ENCODE assay signal across 10 cellular contexts in the genomic region with DNA sequence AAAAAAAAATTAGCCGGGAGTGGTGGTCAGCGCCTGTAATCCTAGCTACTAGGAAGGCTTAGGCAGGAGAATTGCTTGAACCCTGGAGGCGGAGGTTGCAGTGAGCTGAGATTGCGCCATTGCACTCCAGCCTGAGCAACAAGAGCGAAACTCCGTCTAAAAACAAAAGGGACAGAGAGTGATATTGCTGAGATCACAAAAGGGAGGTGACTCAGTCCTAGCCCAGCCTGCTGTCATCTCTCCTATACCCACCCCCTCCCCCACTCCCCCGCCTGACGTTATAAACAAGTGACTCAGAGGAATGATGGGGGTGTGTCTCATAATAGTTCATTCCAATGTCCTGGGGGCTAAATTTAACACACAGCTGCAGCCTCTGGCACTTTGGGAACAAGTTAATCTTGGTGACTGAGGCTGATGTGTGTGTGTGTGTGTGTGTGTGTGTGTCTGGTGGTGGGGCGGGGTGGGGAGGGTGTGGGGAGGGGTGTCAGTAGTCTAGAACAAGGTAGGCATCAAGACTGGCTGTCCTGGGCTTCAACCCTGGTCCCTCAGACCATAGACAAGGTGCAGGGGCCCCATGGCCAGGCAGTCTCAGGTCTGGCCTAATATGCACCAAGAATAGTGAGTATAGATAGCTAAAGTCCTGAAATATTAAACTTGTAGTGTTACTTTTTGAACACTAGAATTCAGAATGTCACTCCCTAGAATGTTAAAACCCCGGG. TPM values are rescaled to one million over a fixed set of nuclear protein-coding genes. Genes with fewer than 3 reads are reported as not detected.
A peak's percentile ranks its signal among the peaks of the same experiment; 100 is the strongest.
DNase-seq lines count a peak whose midpoint lies in the region; ATAC-seq and TF ChIP-seq lines count a peak whose summit lies in the region.
"Had no signal": no experiment of that assay in that cellular context is flagged by ENCODE, and none has a peak within 500 bp of the region (broad histone marks: within the 10 kb centered on the region; RNA-seq: fewer than 3 reads in every experiment).

No MANE protein-coding gene starts in this region.

- ATAC-seq in upper lobe of left lung (ENCODE audit: low FRiP score in 2 of 2) (peak; percentile 78 to 92), HG02678 (IDR thresholded peaks at IDR 0.05; ENCODE audit: unreplicated experiment) (no peak)

- DNase-seq in H7 (peak; percentile 75), RPMI7951 (ENCODE audit: low read depth) (peak; percentile 94), dermis blood vessel endothelial cell (peak; percentile 79), mesothelial cell of epicardium (ENCODE audit: low spot score in 2 of 2, unreplicated experiment in 2 of 2) (no peak), upper lobe of left lung (peak in 1 of 2 donors; percentile 47), Karpas-422 (no peak), retina (no peak)

- no peak overlapping the region for H2AFZ ChIP-seq in Karpas-422 (ENCODE audit: low read length)

- no peaks in the 10 kb centered on the region for H3K36me3 Mint-ChIP-seq in mesothelial cell of epicardium

- peaks cover 6% of the 10 kb centered on the region for H3K27me3 Mint-ChIP-seq in mesothelial cell of epicardium (ENCODE audit: low read depth)

- H3K4me2 ChIP-seq in Karpas-422 (ENCODE audit: low read depth, low read length, poor library complexity, severe bottlenecking) = no peak overlapping the region
- H3K4me2 ChIP-seq: KMS-11 had no signal

- H3K27me3 ChIP-seq in H7 (ENCODE audit: control insufficient read depth, insufficient read depth, low read length) (no peaks in the 10 kb centered on the region), upper lobe of left lung (peaks cover 0 to 12% (median 0%) of the 10 kb centered on the region in 4 donors), Karpas-422 (ENCODE audit: low read length) (no peaks in the 10 kb centered on the region)

- H3K4me1 Mint-ChIP-seq in mesothelial cell of epicardium = no peaks in the 10 kb centered on the region

- H3K9me2 ChIP-seq in Karpas-422 (replicated peaks; ENCODE audit: insufficient read depth, low read length) = no peaks in the 10 kb centered on the region

- 58 to 61% methylated on average over 9 to 10 of the region's 10 CpGs for WGBS in upper lobe of left lung, 2 donors

- no peak overlapping the region for H3K4me3 Mint-ChIP-seq in mesothelial cell of epicardium

- no peak overlapping the region for H3K4me3 ChIP-seq in H7 (ENCODE audit: insufficient read depth, low read depth, low read length)
- H3K4me3 ChIP-seq in upper lobe of left lung = no peak overlapping the region
- H3K4me3 ChIP-seq in Karpas-422 (ENCODE audit: low read length) = no peak overlapping the region

- H3K27ac Mint-ChIP-seq in mesothelial cell of epicardium = peak overlapping the region; percentile 82

- H3K4me1 ChIP-seq in upper lobe of left lung = peaks cover 0 to 11% (median 9%) of the 10 kb centered on the region in 4 donors
- H3K4me1 ChIP-seq in Karpas-422 (ENCODE audit: low read length) = no peaks in the 10 kb centered on the region

- H3K79me2 ChIP-seq in Karpas-422 (ENCODE audit: low read length) = no peaks in the 10 kb centered on the region

- H3K36me3 ChIP-seq in H7 (replicated peaks; ENCODE audit: control insufficient read depth, insufficient read depth, low read length) (no peaks in the 10 kb centered on the region), upper lobe of left lung (no peaks in the 10 kb centered on the region), Karpas-422 (ENCODE audit: insufficient read depth, low read length) (no peaks in the 10 kb centered on the region)

- TF ChIP-seq EP300 in upper lobe of left lung (IDR thresholded peaks at IDR 0.05) = no peak

- H3K9me3 ChIP-seq in upper lobe of left lung (no peaks in the 10 kb centered on the region), Karpas-422 (ENCODE audit: low read length) (no peaks in the 10 kb centered on the region)

- H3K9ac ChIP-seq in Karpas-422 (ENCODE audit: low read length) = no peak overlapping the region
- H3K9ac ChIP-seq: KMS-11 had no signal

- no peak overlapping the region for H3K27ac ChIP-seq in upper lobe of left lung
- H3K27ac ChIP-seq in Karpas-422 (ENCODE audit: low read length) = no peak overlapping the region
- H3K27ac ChIP-seq: KMS-11 had no signal

- TF ChIP-seq CTCF in mesothelial cell of epicardium (IDR thresholded peaks at IDR 0.05; ENCODE audit: unreplicated experiment) (no peak), upper lobe of left lung (IDR thresholded peaks at IDR 0.05) (no peak)

- TF ChIP-seq POLR2A in upper lobe of left lung (IDR thresholded peaks at IDR 0.05) = no peak

- H3K9me3 Mint-ChIP-seq in mesothelial cell of epicardium = peaks cover 1% of the 10 kb centered on the region

- no peaks in the 10 kb centered on the region for H4K20me1 ChIP-seq in Karpas-422 (ENCODE audit: insufficient read depth, low read depth, low read length)

RNA-seq across cellular contexts. Expression of gene KLHL40, which starts 1.3 kb away (rescaled TPM):
- total RNA-seq in H7 (2014; rRNA removed; shearing (Covaris generic)) = not detected in 2 replicates
- total RNA-seq in RPMI7951 (2014; rRNA removed; shearing (Covaris generic)) = not detected in 2 replicates
- total RNA-seq in dermis blood vessel endothelial cell (0.17 TPM in 1 of 2 replicates, not detected in the other), mesothelial cell of epicardium (not detected in 3 replicates), upper lobe of left lung (not detected)
- not detected in 2 replicates for total RNA-seq in Karpas-422 (2014; rRNA removed; shearing (Covaris generic); ENCODE audit: low replicate concordance)
- total RNA-seq: mononuclear cell had no signal

RNA-seq across cellular contexts. Expression of gene HHATL, which starts 18.6 kb away (rescaled TPM):
- total RNA-seq in H7 (2014; rRNA removed; shearing (Covaris generic)) = not detected in 2 replicates
- total RNA-seq in RPMI7951 (2014; rRNA removed; shearing (Covaris generic)) = not detected in 2 replicates
- total RNA-seq in dermis blood vessel endothelial cell (not detected in 2 replicates), mesothelial cell of epicardium (not detected in 3 replicates), upper lobe of left lung (1 to 10 TPM in 2 of 6 donors, under 1 TPM in 2, not detected in 2; 0.71 to 1.6 (median 0.98) TPM)
- not detected in 2 replicates for total RNA-seq in Karpas-422 (2014; rRNA removed; shearing (Covaris generic); ENCODE audit: low replicate concordance)
- total RNA-seq: mononuclear cell had no signal

RNA-seq across cellular contexts. Expression of gene ZBTB47, which starts 30.5 kb away (rescaled TPM):
- total RNA-seq in H7 (2014; rRNA removed; shearing (Covaris generic)) = 5.1 and 8.0 TPM in 2 replicates
- 8.8 and 13.5 TPM in 2 replicates for total RNA-seq in RPMI7951 (2014; rRNA removed; shearing (Covaris generic))
- total RNA-seq in dermis blood vessel endothelial cell = 13.9 and 19.6 TPM in 2 replicates
- total RNA-seq in mesothelial cell of epicardium = 22.4 to 23.6 TPM (median 23.0 TPM) in 3 replicates
- total RNA-seq in upper lobe of left lung = 10 to 100 TPM; 25.1 to 35.8 (median 29.9) TPM
- total RNA-seq in Karpas-422 (2014; rRNA removed; shearing (Covaris generic); ENCODE audit: low replicate concordance) = 0.07 and 0.11 TPM in 2 replicates

Comparison
In these comparisons a context has a peak if more than half of its experiments do, and no peak if none do; other contexts are left out.
1. DNase-seq: peak in H7 (single experiment), RPMI7951 (single experiment) and dermis blood vessel endothelial cell (single experiment); none in mesothelial cell of epicardium (0 of 2), Karpas-422 (single experiment) and retina (single experiment).